Comparison of ENCODE assay signal across 1 cellular context in the genomic region with DNA sequence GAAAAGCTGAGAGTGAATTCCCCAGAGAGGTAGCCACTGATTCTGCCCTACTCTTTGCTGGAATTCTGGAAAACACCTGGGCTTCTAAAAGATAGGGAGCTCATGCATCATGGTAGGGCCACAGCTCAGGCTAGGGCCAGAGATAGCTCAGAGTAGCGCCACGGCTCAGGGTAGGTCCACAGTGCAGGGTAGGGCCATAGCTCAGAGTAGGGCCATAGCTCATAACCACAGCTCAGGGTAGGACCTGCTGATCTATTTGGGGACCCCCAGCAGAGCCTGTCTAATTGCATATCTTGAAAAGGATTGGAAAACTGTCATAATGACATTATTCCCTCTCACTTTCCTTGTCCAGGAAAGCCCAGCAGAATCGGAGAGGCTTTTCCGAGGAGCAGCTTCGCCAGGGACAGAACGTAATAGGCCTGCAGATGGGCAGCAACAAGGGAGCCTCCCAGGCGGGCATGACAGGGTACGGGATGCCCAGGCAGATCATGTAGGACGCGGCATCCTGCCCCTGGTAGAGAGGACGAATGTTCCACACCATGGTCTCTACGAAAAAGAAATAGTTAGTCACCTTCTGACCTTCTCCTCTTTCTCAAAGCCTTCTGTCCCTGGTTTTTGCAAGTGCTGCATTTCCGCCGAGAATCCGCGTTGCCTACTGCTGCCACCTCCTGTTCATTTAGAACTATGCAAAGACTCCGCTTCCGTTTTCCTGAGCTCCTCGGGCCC.
TF ChIP-seq lines count a peak whose summit lies in the region.

No MANE protein-coding gene starts in this region.

TF ChIP-seq in GM12878, 131 proteins besides CTCF, POLR2A, EP300 and RAD21 (continues in another document):
- peak; percentile 57 for TF ChIP-seq SMC3 (IDR thresholded peaks at IDR 0.05; ENCODE audit: borderline replicate concordance, low read length)
- TF ChIP-seq ZSCAN29 (IDR thresholded peaks at IDR 0.05), result no peak
- no peak for TF ChIP-seq RUNX3 (IDR thresholded peaks at IDR 0.05; ENCODE audit: low read length)
- no peak for TF ChIP-seq ZNF622 (IDR thresholded peaks at IDR 0.05)
- TF ChIP-seq, protein P1, sequence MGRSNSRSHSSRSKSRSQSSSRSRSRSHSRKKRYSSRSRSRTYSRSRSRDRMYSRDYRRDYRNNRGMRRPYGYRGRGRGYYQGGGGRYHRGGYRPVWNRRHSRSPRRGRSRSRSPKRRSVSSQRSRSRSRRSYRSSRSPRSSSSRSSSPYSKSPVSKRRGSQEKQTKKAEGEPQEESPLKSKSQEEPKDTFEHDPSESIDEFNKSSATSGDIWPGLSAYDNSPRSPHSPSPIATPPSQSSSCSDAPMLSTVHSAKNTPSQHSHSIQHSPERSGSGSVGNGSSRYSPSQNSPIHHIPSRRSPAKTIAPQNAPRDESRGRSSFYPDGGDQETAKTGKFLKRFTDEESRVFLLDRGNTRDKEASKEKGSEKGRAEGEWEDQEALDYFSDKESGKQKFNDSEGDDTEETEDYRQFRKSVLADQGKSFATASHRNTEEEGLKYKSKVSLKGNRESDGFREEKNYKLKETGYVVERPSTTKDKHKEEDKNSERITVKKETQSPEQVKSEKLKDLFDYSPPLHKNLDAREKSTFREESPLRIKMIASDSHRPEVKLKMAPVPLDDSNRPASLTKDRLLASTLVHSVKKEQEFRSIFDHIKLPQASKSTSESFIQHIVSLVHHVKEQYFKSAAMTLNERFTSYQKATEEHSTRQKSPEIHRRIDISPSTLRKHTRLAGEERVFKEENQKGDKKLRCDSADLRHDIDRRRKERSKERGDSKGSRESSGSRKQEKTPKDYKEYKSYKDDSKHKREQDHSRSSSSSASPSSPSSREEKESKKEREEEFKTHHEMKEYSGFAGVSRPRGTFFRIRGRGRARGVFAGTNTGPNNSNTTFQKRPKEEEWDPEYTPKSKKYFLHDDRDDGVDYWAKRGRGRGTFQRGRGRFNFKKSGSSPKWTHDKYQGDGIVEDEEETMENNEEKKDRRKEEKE (IDR thresholded peaks at IDR 0.05), result no peak
- no peak for TF ChIP-seq ZNF207 (IDR thresholded peaks at IDR 0.05; ENCODE audit: borderline replicate concordance)
- peak; percentile 55; the same call in 1 of the 2 replicates for TF ChIP-seq YY1 (IDR thresholded peaks at IDR 0.05; ENCODE audit: low read depth, low read length)
- TF ChIP-seq YBX1 (IDR thresholded peaks at IDR 0.05), result no peak
- no peak for TF ChIP-seq PAX5 (IDR thresholded peaks at IDR 0.05; ENCODE audit: borderline replicate concordance, low read depth, low read length)
- TF ChIP-seq, protein P2, sequence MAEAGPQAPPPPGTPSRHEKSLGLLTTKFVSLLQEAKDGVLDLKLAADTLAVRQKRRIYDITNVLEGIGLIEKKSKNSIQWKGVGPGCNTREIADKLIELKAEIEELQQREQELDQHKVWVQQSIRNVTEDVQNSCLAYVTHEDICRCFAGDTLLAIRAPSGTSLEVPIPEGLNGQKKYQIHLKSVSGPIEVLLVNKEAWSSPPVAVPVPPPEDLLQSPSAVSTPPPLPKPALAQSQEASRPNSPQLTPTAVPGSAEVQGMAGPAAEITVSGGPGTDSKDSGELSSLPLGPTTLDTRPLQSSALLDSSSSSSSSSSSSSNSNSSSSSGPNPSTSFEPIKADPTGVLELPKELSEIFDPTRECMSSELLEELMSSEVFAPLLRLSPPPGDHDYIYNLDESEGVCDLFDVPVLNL (IDR thresholded peaks at IDR 0.05; ENCODE audit: low read depth, low read length), result no peak
- no peak for TF ChIP-seq RELB (IDR thresholded peaks at IDR 0.05; ENCODE audit: low read depth)
- TF ChIP-seq ZNF24 (IDR thresholded peaks at IDR 0.05), result no peak
- no peak for TF ChIP-seq CHD2 (IDR thresholded peaks at IDR 0.05; ENCODE audit: borderline replicate concordance, low read depth, low read length)
- TF ChIP-seq SREBF1 (IDR thresholded peaks at IDR 0.05; ENCODE audit: low read length), result no peak
- TF ChIP-seq NR2C1 (IDR thresholded peaks at IDR 0.05), result no peak
- TF ChIP-seq POU2F2 (IDR thresholded peaks at IDR 0.05; ENCODE audit: borderline replicate concordance, low read depth, low read length), result peak; percentile 71; the same call in 1 of the 3 replicates
- no peak for TF ChIP-seq MEF2A (IDR thresholded peaks at IDR 0.05; ENCODE audit: insufficient read depth, low read depth, low read length)
- TF ChIP-seq, protein P3, sequence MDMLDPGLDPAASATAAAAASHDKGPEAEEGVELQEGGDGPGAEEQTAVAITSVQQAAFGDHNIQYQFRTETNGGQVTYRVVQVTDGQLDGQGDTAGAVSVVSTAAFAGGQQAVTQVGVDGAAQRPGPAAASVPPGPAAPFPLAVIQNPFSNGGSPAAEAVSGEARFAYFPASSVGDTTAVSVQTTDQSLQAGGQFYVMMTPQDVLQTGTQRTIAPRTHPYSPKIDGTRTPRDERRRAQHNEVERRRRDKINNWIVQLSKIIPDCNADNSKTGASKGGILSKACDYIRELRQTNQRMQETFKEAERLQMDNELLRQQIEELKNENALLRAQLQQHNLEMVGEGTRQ (IDR thresholded peaks at IDR 0.05; ENCODE audit: borderline replicate concordance, low read depth, low read length), result no peak
- TF ChIP-seq NR2F1 (conservative IDR thresholded peaks at IDR 0.05), result peak; percentile 66
- TF ChIP-seq TCF7 (IDR thresholded peaks at IDR 0.05; ENCODE audit: borderline replicate concordance), result no peak
- TF ChIP-seq RAD51 (IDR thresholded peaks at IDR 0.05), result no peak
- TF ChIP-seq TARDBP (IDR thresholded peaks at IDR 0.05; ENCODE audit: borderline replicate concordance), result no peak
- no peak for TF ChIP-seq RBBP5 (conservative IDR thresholded peaks at IDR 0.05)
- TF ChIP-seq, protein P4, sequence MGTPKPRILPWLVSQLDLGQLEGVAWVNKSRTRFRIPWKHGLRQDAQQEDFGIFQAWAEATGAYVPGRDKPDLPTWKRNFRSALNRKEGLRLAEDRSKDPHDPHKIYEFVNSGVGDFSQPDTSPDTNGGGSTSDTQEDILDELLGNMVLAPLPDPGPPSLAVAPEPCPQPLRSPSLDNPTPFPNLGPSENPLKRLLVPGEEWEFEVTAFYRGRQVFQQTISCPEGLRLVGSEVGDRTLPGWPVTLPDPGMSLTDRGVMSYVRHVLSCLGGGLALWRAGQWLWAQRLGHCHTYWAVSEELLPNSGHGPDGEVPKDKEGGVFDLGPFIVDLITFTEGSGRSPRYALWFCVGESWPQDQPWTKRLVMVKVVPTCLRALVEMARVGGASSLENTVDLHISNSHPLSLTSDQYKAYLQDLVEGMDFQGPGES (IDR thresholded peaks at IDR 0.05), result no peak
- no peak for TF ChIP-seq NRF1 (conservative IDR thresholded peaks at IDR 0.05; ENCODE audit: low read depth, low read length)
- 0 out of 2 replicates have a peak, but pooled peaks have one; percentile 24 for TF ChIP-seq SMARCA5 (IDR thresholded peaks at IDR 0.05)
- peak; percentile 58; the same call in 1 of the 2 replicates for TF ChIP-seq SPI1 (IDR thresholded peaks at IDR 0.05; ENCODE audit: borderline replicate concordance, insufficient read depth, low read depth, low read length)
- TF ChIP-seq TCF3 (IDR thresholded peaks at IDR 0.05; ENCODE audit: borderline replicate concordance, insufficient read depth, low read depth, low read length), result no peak
- 0 out of 2 replicates have a peak, but pooled peaks have one; percentile 15 for TF ChIP-seq IRF4 (IDR thresholded peaks at IDR 0.05; ENCODE audit: low read depth, low read length)
- TF ChIP-seq NFYA (IDR thresholded peaks at IDR 0.05; ENCODE audit: borderline replicate concordance, low read depth, low read length), result no peak
- TF ChIP-seq JUND (IDR thresholded peaks at IDR 0.05; ENCODE audit: low read depth, low read length), result no peak
- TF ChIP-seq CHD1 (IDR thresholded peaks at IDR 0.05; ENCODE audit: low read depth, low read length), result no peak
- TF ChIP-seq, protein P5, sequence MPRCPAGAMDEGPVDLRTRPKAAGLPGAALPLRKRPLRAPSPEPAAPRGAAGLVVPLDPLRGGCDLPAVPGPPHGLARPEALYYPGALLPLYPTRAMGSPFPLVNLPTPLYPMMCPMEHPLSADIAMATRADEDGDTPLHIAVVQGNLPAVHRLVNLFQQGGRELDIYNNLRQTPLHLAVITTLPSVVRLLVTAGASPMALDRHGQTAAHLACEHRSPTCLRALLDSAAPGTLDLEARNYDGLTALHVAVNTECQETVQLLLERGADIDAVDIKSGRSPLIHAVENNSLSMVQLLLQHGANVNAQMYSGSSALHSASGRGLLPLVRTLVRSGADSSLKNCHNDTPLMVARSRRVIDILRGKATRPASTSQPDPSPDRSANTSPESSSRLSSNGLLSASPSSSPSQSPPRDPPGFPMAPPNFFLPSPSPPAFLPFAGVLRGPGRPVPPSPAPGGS (IDR thresholded peaks at IDR 0.05; ENCODE audit: borderline replicate concordance, insufficient read depth, low read depth, low read length, poor library complexity, severe bottlenecking), result no peak
- TF ChIP-seq E2F8 (IDR thresholded peaks at IDR 0.05; ENCODE audit: low read depth, partially characterized antibody), result no peak
- TF ChIP-seq CBX5 (IDR thresholded peaks at IDR 0.05; ENCODE audit: low read depth), result no peak
- TF ChIP-seq HDGF (IDR thresholded peaks at IDR 0.05), result no peak
- no peak for TF ChIP-seq MYC (IDR thresholded peaks at IDR 0.05; ENCODE audit: insufficient read depth, insufficient read length, insufficient replicate concordance, low read length, severe bottlenecking)
- TF ChIP-seq, protein P6, sequence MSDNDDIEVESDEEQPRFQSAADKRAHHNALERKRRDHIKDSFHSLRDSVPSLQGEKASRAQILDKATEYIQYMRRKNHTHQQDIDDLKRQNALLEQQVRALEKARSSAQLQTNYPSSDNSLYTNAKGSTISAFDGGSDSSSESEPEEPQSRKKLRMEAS (IDR thresholded peaks at IDR 0.05; ENCODE audit: low read depth, low read length), result no peak
- TF ChIP-seq, protein P7, sequence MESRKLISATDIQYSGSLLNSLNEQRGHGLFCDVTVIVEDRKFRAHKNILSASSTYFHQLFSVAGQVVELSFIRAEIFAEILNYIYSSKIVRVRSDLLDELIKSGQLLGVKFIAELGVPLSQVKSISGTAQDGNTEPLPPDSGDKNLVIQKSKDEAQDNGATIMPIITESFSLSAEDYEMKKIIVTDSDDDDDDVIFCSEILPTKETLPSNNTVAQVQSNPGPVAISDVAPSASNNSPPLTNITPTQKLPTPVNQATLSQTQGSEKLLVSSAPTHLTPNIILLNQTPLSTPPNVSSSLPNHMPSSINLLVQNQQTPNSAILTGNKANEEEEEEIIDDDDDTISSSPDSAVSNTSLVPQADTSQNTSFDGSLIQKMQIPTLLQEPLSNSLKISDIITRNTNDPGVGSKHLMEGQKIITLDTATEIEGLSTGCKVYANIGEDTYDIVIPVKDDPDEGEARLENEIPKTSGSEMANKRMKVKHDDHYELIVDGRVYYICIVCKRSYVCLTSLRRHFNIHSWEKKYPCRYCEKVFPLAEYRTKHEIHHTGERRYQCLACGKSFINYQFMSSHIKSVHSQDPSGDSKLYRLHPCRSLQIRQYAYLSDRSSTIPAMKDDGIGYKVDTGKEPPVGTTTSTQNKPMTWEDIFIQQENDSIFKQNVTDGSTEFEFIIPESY (IDR thresholded peaks at IDR 0.05), result no peak
- no peak for TF ChIP-seq ZZZ3 (IDR thresholded peaks at IDR 0.05; ENCODE audit: control insufficient read depth, insufficient read length, low read depth)
- no peak for TF ChIP-seq BACH1 (IDR thresholded peaks at IDR 0.05; ENCODE audit: borderline replicate concordance)
- no peak for TF ChIP-seq EZH2 (IDR thresholded peaks at IDR 0.05; ENCODE audit: borderline replicate concordance, control insufficient read depth, low read depth, low read length)
- no peak for TF ChIP-seq MTA2 (IDR thresholded peaks at IDR 0.05; ENCODE audit: low read depth)
- TF ChIP-seq, protein P8, sequence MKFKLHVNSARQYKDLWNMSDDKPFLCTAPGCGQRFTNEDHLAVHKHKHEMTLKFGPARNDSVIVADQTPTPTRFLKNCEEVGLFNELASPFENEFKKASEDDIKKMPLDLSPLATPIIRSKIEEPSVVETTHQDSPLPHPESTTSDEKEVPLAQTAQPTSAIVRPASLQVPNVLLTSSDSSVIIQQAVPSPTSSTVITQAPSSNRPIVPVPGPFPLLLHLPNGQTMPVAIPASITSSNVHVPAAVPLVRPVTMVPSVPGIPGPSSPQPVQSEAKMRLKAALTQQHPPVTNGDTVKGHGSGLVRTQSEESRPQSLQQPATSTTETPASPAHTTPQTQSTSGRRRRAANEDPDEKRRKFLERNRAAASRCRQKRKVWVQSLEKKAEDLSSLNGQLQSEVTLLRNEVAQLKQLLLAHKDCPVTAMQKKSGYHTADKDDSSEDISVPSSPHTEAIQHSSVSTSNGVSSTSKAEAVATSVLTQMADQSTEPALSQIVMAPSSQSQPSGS (IDR thresholded peaks at IDR 0.05; ENCODE audit: low read length), result no peak
- no peak for TF ChIP-seq MEF2B (IDR thresholded peaks at IDR 0.05; ENCODE audit: partially characterized antibody, poor library complexity, severe bottlenecking)
- no peak for TF ChIP-seq LARP7 (IDR thresholded peaks at IDR 0.05)
- TF ChIP-seq POLR2AphosphoS2 (IDR thresholded peaks at IDR 0.05; ENCODE audit: low read depth, low read length), result no peak
- TF ChIP-seq SUPT20H (IDR thresholded peaks at IDR 0.05; ENCODE audit: borderline replicate concordance, control insufficient read depth, low read depth, low read length), result no peak
- TF ChIP-seq CBFB (IDR thresholded peaks at IDR 0.05; ENCODE audit: low read depth), result no peak
- TF ChIP-seq NFIC (IDR thresholded peaks at IDR 0.05; ENCODE audit: low read depth, low read length), result no peak
